Comparison of ENCODE assay signal across 12 cellular contexts in the genomic region with DNA sequence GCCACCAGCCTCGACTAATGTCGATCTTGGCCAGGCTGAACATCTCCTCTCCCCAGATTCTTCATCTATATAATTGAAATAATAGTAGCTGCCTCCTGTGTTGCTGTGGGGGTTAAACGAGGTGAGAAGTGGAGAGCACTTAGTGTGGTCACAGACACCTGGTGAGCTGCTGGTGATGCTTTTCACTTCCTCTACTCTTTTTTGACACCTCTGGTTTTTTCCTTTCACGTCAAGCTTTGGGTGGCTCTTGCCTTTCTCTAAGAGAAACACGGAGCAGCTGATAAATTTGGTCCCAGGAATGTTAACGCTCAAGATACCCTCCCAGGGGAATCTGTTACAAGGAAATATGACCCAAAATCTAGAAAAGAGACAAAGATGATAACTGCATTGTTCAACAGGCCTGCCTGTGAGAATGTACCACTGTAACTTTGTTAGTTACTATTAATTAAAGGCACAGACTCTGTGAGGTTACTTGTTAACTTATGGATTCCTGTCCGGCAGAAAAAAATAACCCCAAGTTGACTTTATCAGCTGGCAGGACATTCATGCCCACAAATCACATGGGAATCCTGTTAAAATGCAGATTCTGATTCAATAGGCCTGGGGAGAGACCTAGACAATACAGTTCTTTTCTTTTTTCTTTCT. TPM values are rescaled to one million over a fixed set of nuclear protein-coding genes. Genes with fewer than 3 reads are reported as not detected.
DNase-seq lines count a peak whose midpoint lies in the region; ATAC-seq and TF ChIP-seq lines count a peak whose summit lies in the region.
"Had no signal": no experiment of that assay in that cellular context is flagged by ENCODE, and none has a peak within 500 bp of the region (broad histone marks: within the 10 kb centered on the region; RNA-seq: fewer than 3 reads in every experiment).

No MANE protein-coding gene starts in this region.

- H3K4me1 ChIP-seq in spleen: peaks cover 0 to 37% (median 16%) of the 10 kb centered on the region in 6 donors

- no peak overlapping the region for H3K4me3 ChIP-seq in spleen
- H3K4me3 ChIP-seq: skin epidermis had no signal

- 65 to 70% (median 69%) methylated on average over 7 of the region's 7 CpGs for WGBS in spleen, 5 donors

- H3K36me3 Mint-ChIP-seq in endothelial cell (ENCODE audit: low read depth, unreplicated experiment): no peaks in the 10 kb centered on the region
- H3K36me3 Mint-ChIP-seq in CD4-positive, alpha-beta T cell (ENCODE audit: low read depth): no peaks in the 10 kb centered on the region

- H3K27me3 ChIP-seq in CD4-positive, alpha-beta T cell (ENCODE audit: control insufficient read depth, insufficient read depth, low read length): no peaks in the 10 kb centered on the region
- H3K27me3 ChIP-seq in spleen (replicated peaks in 1 of 7): no peaks in the 10 kb centered on the region

- no peak overlapping the region for H3K27ac Mint-ChIP-seq in endothelial cell (ENCODE audit: unreplicated experiment)
- H3K27ac Mint-ChIP-seq in CD4-positive, alpha-beta T cell: no peak overlapping the region

- intact Hi-C loops in CD4-positive, alpha-beta T cell (cut with DNase I, micrococcal nuclease): no loop called here
- intact Hi-C loops in spleen (cut with DNase I; ENCODE audit: low total_unique reads): no loop called here

- ATAC-seq in GM18867 (IDR thresholded peaks at IDR 0.05; ENCODE audit: unreplicated experiment): peak; percentile 93
- peak; percentile 76 for ATAC-seq in GM21528 (IDR thresholded peaks at IDR 0.05; ENCODE audit: low FRiP score, unreplicated experiment)
- peak; percentile 86 for ATAC-seq in HG03135 (IDR thresholded peaks at IDR 0.05; ENCODE audit: unreplicated experiment)
- ATAC-seq in CD4-positive, alpha-beta T cell (ENCODE audit: poor library complexity): no peak

- H3K9me3 Mint-ChIP-seq in endothelial cell (ENCODE audit: unreplicated experiment): no peaks in the 10 kb centered on the region
- H3K9me3 Mint-ChIP-seq in CD4-positive, alpha-beta T cell: no peaks in the 10 kb centered on the region

- CTCF ChIA-PET in CD4-positive, alpha-beta T cell (lab: Charles Lee): interaction anchor here (0.7 kb wide), 1 partner anchor 56 kb away, joined by 4 read pairs; no protein-coding TSS in a partner anchor

- DNase-seq in germinal center (ENCODE audit: low spot score): peak; percentile 30
- no peak for DNase-seq in endothelial cell (ENCODE audit: low spot score)
- no peak for DNase-seq in LoVo (ENCODE audit: low spot score)
- DNase-seq in CD4-positive, alpha-beta T cell: no peak
- no peak for DNase-seq in spleen
- DNase-seq: NCI-H1436; stimulated activated CD8-positive, alpha-beta memory T cell treated with anti-CD3 and anti-CD28 coated beads, Interleukin-4, amount 100 ng/mL, for 48 hours had no signal

- H3K4me3 Mint-ChIP-seq in endothelial cell (ENCODE audit: unreplicated experiment): no peak overlapping the region
- no peak overlapping the region for H3K4me3 Mint-ChIP-seq in CD4-positive, alpha-beta T cell

- peaks cover 1% of the 10 kb centered on the region for H3K27me3 Mint-ChIP-seq in endothelial cell (ENCODE audit: unreplicated experiment)
- peaks cover under 1% of the 10 kb centered on the region for H3K27me3 Mint-ChIP-seq in CD4-positive, alpha-beta T cell

- no peak overlapping the region for H3K27ac ChIP-seq in CD4-positive, alpha-beta T cell (ENCODE audit: low read depth, low read length)
- no peak overlapping the region for H3K27ac ChIP-seq in spleen
- H3K27ac ChIP-seq: skin epidermis had no signal

- no peaks in the 10 kb centered on the region for H3K36me3 ChIP-seq in spleen

- H3K9me3 ChIP-seq in CD4-positive, alpha-beta T cell (ENCODE audit: control insufficient read depth, low read length): no peaks in the 10 kb centered on the region
- no peaks in the 10 kb centered on the region for H3K9me3 ChIP-seq in spleen

- POLR2A ChIA-PET in CD4-positive, alpha-beta T cell (lab: Charles Lee): no interaction called here

- no peaks in the 10 kb centered on the region for H3K4me1 Mint-ChIP-seq in endothelial cell (ENCODE audit: unreplicated experiment)
- no peaks in the 10 kb centered on the region for H3K4me1 Mint-ChIP-seq in CD4-positive, alpha-beta T cell (ENCODE audit: low read depth)

- TF ChIP-seq POLR2A in spleen (IDR thresholded peaks at IDR 0.05): no peak

- TF ChIP-seq CTCF in endothelial cell (IDR thresholded peaks at IDR 0.05; ENCODE audit: unreplicated experiment) (no peak), spleen (IDR thresholded peaks at IDR 0.05 in 8 of 11, conservative IDR thresholded peaks at IDR 0.05 in 3 of 11) (no peak)
- TF ChIP-seq CTCF in CD4-positive, alpha-beta T cell (IDR thresholded peaks at IDR 0.05): no peak

RNA-seq across cellular contexts. Expression of a gene that starts 9.5 kb away (rescaled TPM):
- not detected for total RNA-seq in endothelial cell (ENCODE audit: unreplicated experiment)
- under 1 TPM in 1 of 2 experiments, not detected in 1; 0.03 TPM for total RNA-seq in CD4-positive, alpha-beta T cell
- under 1 TPM in 5 of 7 donors, not detected in 2; 0.06 to 0.63 (median 0.09) TPM for total RNA-seq in spleen
- under 1 TPM; under 0.01 to 0.15 (median 0.06) TPM for polyA plus RNA-seq in spleen
- total RNA-seq: T-helper 2 cell treated with Interferon-gamma antibody and Interleukin-4, amounts not matched to agents 100 ng/mL and 5 ng/mL, for 36 hours had no signal
